8 cellular contexts compared by ENCODE assay signal in the genomic region with DNA sequence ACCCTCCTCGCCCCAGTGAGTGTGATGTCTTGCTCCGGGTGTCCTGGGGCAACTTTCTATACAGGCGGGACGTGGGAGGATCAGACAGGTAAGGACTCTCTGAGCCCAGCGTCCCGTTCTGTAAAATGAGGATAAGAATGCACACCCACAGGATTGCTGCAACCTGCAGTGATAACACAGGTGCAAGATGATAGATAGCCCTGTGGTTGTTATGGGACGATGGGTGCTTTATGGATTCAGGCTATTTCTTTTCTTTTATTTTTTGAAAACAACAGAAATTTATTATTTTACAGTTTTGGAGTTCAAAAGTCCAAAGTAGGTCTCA. TPM values are rescaled to one million over a fixed set of nuclear protein-coding genes. Genes with fewer than 3 reads are reported as not detected.
DNase-seq lines count a peak whose midpoint lies in the region; ATAC-seq and TF ChIP-seq lines count a peak whose summit lies in the region.

No MANE protein-coding gene starts in this region.

- no peaks in the 10 kb centered on the region for H3K9me3 Mint-ChIP-seq in effector memory CD8-positive, alpha-beta T cell

- no peak for TF ChIP-seq POLR2A in ovary (IDR thresholded peaks at IDR 0.05)

- no peaks in the 10 kb centered on the region for H3K36me3 Mint-ChIP-seq in effector memory CD8-positive, alpha-beta T cell (ENCODE audit: insufficient read depth)

- H3K27me3 ChIP-seq in HUES6 (ENCODE audit: control insufficient read depth, insufficient read depth, low read length): peaks cover 36% of the 10 kb centered on the region
- H3K27me3 ChIP-seq in ovary: no peaks in the 10 kb centered on the region

- H3K9me3 ChIP-seq in HUES6 (ENCODE audit: control insufficient read depth, insufficient read depth, low read depth, low read length): no peaks in the 10 kb centered on the region
- no peaks in the 10 kb centered on the region for H3K9me3 ChIP-seq in ovary

- H3K4me3 Mint-ChIP-seq in effector memory CD8-positive, alpha-beta T cell: peak overlapping the region; percentile 71 to 80

- no peak for DNase-seq in GM12865 (ENCODE audit: low read depth)
- no peak for DNase-seq in effector memory CD8-positive, alpha-beta T cell
- DNase-seq in ovary: no peak
- DNase-seq in NK-92 treated with Interleukin-12 subunit alpha and Interleukin-12 subunit beta, amount 100 ng/mL, for 24 hours (lab: John Stamatoyannopoulos, UW): no peak
- DNase-seq in activated CD4-positive, CD25-positive, alpha-beta regulatory T cell treated with anti-CD3 and anti-CD28 coated beads, Interleukin-2, amount 50 U/mL, for 72 hours: no peak

- intact Hi-C loops in ovary (cut with DNase I): no loop called here

- WGBS in ovary, 3 donors: 8 to 23% (median 19%) methylated on average over 7 of the region's 7 CpGs

- H3K27ac ChIP-seq in HUES6 (ENCODE audit: low read depth, low read length) (no peak overlapping the region), ovary (peak overlapping the region in 1 of 2 donors; percentile 18)

- peaks cover 17% of the 10 kb centered on the region for H3K36me3 ChIP-seq in HUES6 (ENCODE audit: control insufficient read depth, insufficient read depth, low read length)
- H3K36me3 ChIP-seq in ovary: no peaks in the 10 kb centered on the region

- peaks cover 14% of the 10 kb centered on the region for H3K4me1 ChIP-seq in HUES6 (ENCODE audit: control insufficient read depth, insufficient read depth, low read length)
- H3K4me1 ChIP-seq in ovary (ENCODE audit: insufficient read depth): no peaks in the 10 kb centered on the region

- no peak for ATAC-seq in effector memory CD8-positive, alpha-beta T cell (replicated peaks)
- ATAC-seq in GM18511 (IDR thresholded peaks at IDR 0.05; ENCODE audit: unreplicated experiment): no peak
- no peak for ATAC-seq in GM18519 (IDR thresholded peaks at IDR 0.05; ENCODE audit: low FRiP score, unreplicated experiment)

- H3K4me3 ChIP-seq in GM12865 (ENCODE audit: low read depth, low read length) (peak overlapping the region; percentile 59), HUES6 (ENCODE audit: low read depth, low read length) (peak overlapping the region; percentile 79), ovary (peak overlapping the region; percentile 39)

- peak overlapping the region; percentile 44 to 49 for H3K27ac Mint-ChIP-seq in effector memory CD8-positive, alpha-beta T cell

- TF ChIP-seq CTCF in GM12865 (IDR thresholded peaks at IDR 0.05; ENCODE audit: insufficient read depth, low read depth, low read length, missing control alignments) (no peak), ovary (IDR thresholded peaks at IDR 0.05) (no peak)

- H3K9ac ChIP-seq in HUES6 (ENCODE audit: low read length): peak overlapping the region; percentile 69

- H3K27me3 Mint-ChIP-seq in effector memory CD8-positive, alpha-beta T cell: peaks cover 0 to 7% of the 10 kb centered on the region in 2 donors

- TF ChIP-seq EP300 in ovary (IDR thresholded peaks at IDR 0.05): no peak

- H3K4me1 Mint-ChIP-seq in effector memory CD8-positive, alpha-beta T cell (ENCODE audit: low read depth in 2 of 2): peaks cover 0 to 5% of the 10 kb centered on the region in 2 donors

RNA-seq across cellular contexts. Expression of a gene that starts 28.6 kb away (rescaled TPM):
- 100 to 1,000 TPM; 204 to 424 (median 355) TPM for total RNA-seq in ovary
- 100 to 1,000 TPM; 368 to 426 TPM for polyA plus RNA-seq in ovary

RNA-seq across cellular contexts. Expression of a gene that starts 48.7 kb away (rescaled TPM):
- 100 to 1,000 TPM in 5 of 7 donors, 10 to 100 TPM in 2; 78.0 to 246 (median 139) TPM for total RNA-seq in ovary
- polyA plus RNA-seq in ovary: 100 to 1,000 TPM; 216 to 223 TPM
